Comparison of ENCODE assay signal across 2 cellular contexts in the genomic region with DNA sequence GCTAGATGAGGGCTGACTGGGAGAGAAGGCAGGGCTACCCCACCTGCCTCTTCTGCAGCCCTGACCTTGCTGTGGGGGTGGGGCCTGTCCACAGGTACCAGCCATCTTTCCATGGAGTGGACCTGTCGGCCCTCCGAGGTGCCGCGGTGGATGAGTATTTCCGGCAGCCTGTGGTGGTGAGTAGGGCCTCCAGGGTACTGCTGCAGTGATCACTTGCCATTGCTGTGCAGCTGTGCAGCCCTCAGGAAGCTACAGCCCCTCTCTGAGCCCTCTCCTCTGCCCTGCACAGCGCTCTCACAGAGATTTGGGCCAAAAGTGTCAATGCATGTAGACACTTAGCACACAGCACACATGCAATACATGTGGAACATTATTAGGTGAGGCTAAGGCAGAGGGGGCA.
TF ChIP-seq lines count a peak whose summit lies in the region.

No MANE protein-coding gene starts in this region.

TF ChIP-seq in HEK293, 187 proteins besides CTCF, POLR2A, EP300 and RAD21:
- TF ChIP-seq SCRT2 (tag by site-specific recombination; IDR thresholded peaks at IDR 0.05): 0 out of 2 replicates have a peak, but pooled peaks have one; percentile 34
- TF ChIP-seq ZNF747 (tag by site-specific recombination; IDR thresholded peaks at IDR 0.05): no peak
- no peak for TF ChIP-seq ZNF394 (tag by site-specific recombination; IDR thresholded peaks at IDR 0.05; ENCODE audit: borderline replicate concordance)
- TF ChIP-seq ZNF248 (tag by site-specific recombination; IDR thresholded peaks at IDR 0.05): no peak
- peak; percentile 87; the same call in 1 of the 2 replicates for TF ChIP-seq ZNF768 (tag by site-specific recombination; IDR thresholded peaks at IDR 0.05)
- no peak for TF ChIP-seq ZNF610 (tag by site-specific recombination; IDR thresholded peaks at IDR 0.05; ENCODE audit: borderline replicate concordance)

TF ChIP-seq in GM12878, 131 proteins besides CTCF, POLR2A, EP300 and RAD21:
- no peak for TF ChIP-seq SPI1 (IDR thresholded peaks at IDR 0.05; ENCODE audit: borderline replicate concordance, insufficient read depth, low read depth, low read length)
- no peak for TF ChIP-seq POLR2AphosphoS5 (IDR thresholded peaks at IDR 0.05; ENCODE audit: low read length)
- TF ChIP-seq RFX5 (IDR thresholded peaks at IDR 0.05; ENCODE audit: low read depth, low read length): no peak
- TF ChIP-seq, protein P1, sequence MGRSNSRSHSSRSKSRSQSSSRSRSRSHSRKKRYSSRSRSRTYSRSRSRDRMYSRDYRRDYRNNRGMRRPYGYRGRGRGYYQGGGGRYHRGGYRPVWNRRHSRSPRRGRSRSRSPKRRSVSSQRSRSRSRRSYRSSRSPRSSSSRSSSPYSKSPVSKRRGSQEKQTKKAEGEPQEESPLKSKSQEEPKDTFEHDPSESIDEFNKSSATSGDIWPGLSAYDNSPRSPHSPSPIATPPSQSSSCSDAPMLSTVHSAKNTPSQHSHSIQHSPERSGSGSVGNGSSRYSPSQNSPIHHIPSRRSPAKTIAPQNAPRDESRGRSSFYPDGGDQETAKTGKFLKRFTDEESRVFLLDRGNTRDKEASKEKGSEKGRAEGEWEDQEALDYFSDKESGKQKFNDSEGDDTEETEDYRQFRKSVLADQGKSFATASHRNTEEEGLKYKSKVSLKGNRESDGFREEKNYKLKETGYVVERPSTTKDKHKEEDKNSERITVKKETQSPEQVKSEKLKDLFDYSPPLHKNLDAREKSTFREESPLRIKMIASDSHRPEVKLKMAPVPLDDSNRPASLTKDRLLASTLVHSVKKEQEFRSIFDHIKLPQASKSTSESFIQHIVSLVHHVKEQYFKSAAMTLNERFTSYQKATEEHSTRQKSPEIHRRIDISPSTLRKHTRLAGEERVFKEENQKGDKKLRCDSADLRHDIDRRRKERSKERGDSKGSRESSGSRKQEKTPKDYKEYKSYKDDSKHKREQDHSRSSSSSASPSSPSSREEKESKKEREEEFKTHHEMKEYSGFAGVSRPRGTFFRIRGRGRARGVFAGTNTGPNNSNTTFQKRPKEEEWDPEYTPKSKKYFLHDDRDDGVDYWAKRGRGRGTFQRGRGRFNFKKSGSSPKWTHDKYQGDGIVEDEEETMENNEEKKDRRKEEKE (IDR thresholded peaks at IDR 0.05): no peak
- no peak for TF ChIP-seq JUNB (IDR thresholded peaks at IDR 0.05)
- no peak for TF ChIP-seq ZBED1 (IDR thresholded peaks at IDR 0.05; ENCODE audit: borderline replicate concordance)
- no peak for TF ChIP-seq ZZZ3 (IDR thresholded peaks at IDR 0.05; ENCODE audit: control insufficient read depth, insufficient read length, low read depth)
- no peak for TF ChIP-seq ASH2L (IDR thresholded peaks at IDR 0.05; ENCODE audit: borderline replicate concordance, low read depth)
- TF ChIP-seq ZNF217 (IDR thresholded peaks at IDR 0.05): no peak
- TF ChIP-seq HDAC6 (IDR thresholded peaks at IDR 0.05; ENCODE audit: unreplicated experiment): no peak
- TF ChIP-seq NR2C1 (IDR thresholded peaks at IDR 0.05): no peak
